ENCODE assay signal across 38 cellular contexts in genomic region chr4:99490286-99490685, GRCh38. TPM values are rescaled to one million over a fixed set of nuclear protein-coding genes. Genes with fewer than 3 reads are reported as not detected.
"Had no signal": no experiment of that assay in that cellular context is flagged by ENCODE, and none has a peak within 500 bp of the region (broad histone marks: within the 10 kb centered on the region; RNA-seq: fewer than 3 reads in every experiment).

No MANE protein-coding gene starts in this region.

- DNase-seq: activated CD4-positive, alpha-beta memory T cell treated with anti-CD3 and anti-CD28 coated beads, Interleukin-2, amount 10 ng/mL, durations not matched to agents 7 days and 5 days; activated CD4-positive, alpha-beta T cell treated with anti-CD3 and anti-CD28 coated beads for 1 hour; activated CD4-positive, alpha-beta T cell treated with anti-CD3 and anti-CD28 coated beads for 36 hours; activated CD4-positive, alpha-beta T cell treated with anti-CD3 and anti-CD28 coated beads for 48 hours; activated CD4-positive, alpha-beta T cell treated with anti-CD3 and anti-CD28 coated beads, Interleukin-2, amount 10 ng/mL, durations not matched to agents 7 days and 5 days; activated CD4-positive, alpha-beta T cell treated with anti-CD3 and anti-CD28 coated beads, Interleukin-2, amount 50 U/mL, for 48 hours; activated CD4-positive, CD25-positive, alpha-beta regulatory T cell; activated CD8-positive, alpha-beta memory T cell treated with anti-CD3 and anti-CD28 coated beads for 24 hours; activated CD8-positive, alpha-beta memory T cell treated with anti-CD3 and anti-CD28 coated beads, Interleukin-2, amount 10 ng/mL, durations not matched to agents 7 days and 5 days; activated CD8-positive, alpha-beta memory T cell treated with anti-CD3 and anti-CD28 coated beads, Interleukin-2, amount 50 U/mL, for 48 hours; activated CD8-positive, alpha-beta T cell treated with anti-CD3 and anti-CD28 coated beads, Interleukin-2, amount 10 ng/mL, durations not matched to agents 7 days and 5 days; activated effector memory CD4-positive, alpha-beta T cell treated with anti-CD3 and anti-CD28 coated beads, Interleukin-2, amount 50 U/mL, for 16 hours; activated gamma-delta T cell treated with Interleukin-2 at 50 U/mL for 16 hours; activated naive CD4-positive, alpha-beta T cell; activated naive CD4-positive, alpha-beta T cell treated with anti-CD3 and anti-CD28 coated beads for 36 hours; activated naive CD4-positive, alpha-beta T cell treated with anti-CD3 and anti-CD28 coated beads, Interleukin-2, amount 50 U/mL, for 16 hours; activated naive CD8-positive, alpha-beta T cell treated with anti-CD3 and anti-CD28 coated beads, Interleukin-2, amount 10 ng/mL, durations not matched to agents 7 days and 5 days; activated naive CD8-positive, alpha-beta T cell treated with anti-CD3 and anti-CD28 coated beads, Interleukin-2, amount 50 U/mL, for 24 hours; activated T-cell treated with anti-CD3 and anti-CD28 coated beads, Interleukin-2, amount 50 U/mL, for 24 hours; activated T-cell treated with anti-CD3 and anti-CD28 coated beads, Interleukin-2, amount 50 U/mL, for 48 hours; amygdala; anterior cingulate cortex; caudate nucleus; cerebellar nuclear complex; SW 1271; T-helper 1 cell; T-helper 2 cell; T-helper 9 cell had no signal

- H3K4me1 Mint-ChIP-seq: activated CD4-positive, alpha-beta memory T cell treated with anti-CD3 and anti-CD28 coated beads, Interleukin-2, amount 10 ng/mL, durations not matched to agents 7 days and 5 days; activated CD4-positive, alpha-beta T cell treated with anti-CD3 and anti-CD28 coated beads for 36 hours; activated CD4-positive, alpha-beta T cell treated with anti-CD3 and anti-CD28 coated beads, Interleukin-2, amount 10 ng/mL, durations not matched to agents 7 days and 5 days; activated CD8-positive, alpha-beta memory T cell treated with anti-CD3 and anti-CD28 coated beads, Interleukin-2, amount 10 ng/mL, durations not matched to agents 7 days and 5 days; activated naive CD8-positive, alpha-beta T cell treated with anti-CD3 and anti-CD28 coated beads, Interleukin-2, amount 10 ng/mL, durations not matched to agents 7 days and 5 days; activated naive CD8-positive, alpha-beta T cell treated with anti-CD3 and anti-CD28 coated beads, Interleukin-2, amount 50 U/mL, for 24 hours; central memory CD8-positive, alpha-beta T cell; WTC11 had no signal

- H3K36me3 ChIP-seq: ascending aorta, cardiac muscle cell had no signal

- H3K36me3 Mint-ChIP-seq: activated CD8-positive, alpha-beta memory T cell treated with anti-CD3 and anti-CD28 coated beads, Interleukin-2, amount 10 ng/mL, durations not matched to agents 7 days and 5 days; brain had no signal

- H3K27ac ChIP-seq: ascending aorta, cardiac muscle cell, VCaP had no signal

- H3K27me3 Mint-ChIP-seq: activated CD4-positive, alpha-beta T cell treated with anti-CD3 and anti-CD28 coated beads for 36 hours; activated CD4-positive, alpha-beta T cell treated with anti-CD3 and anti-CD28 coated beads, Interleukin-2, amount 10 ng/mL, durations not matched to agents 7 days and 5 days; activated naive CD8-positive, alpha-beta T cell treated with anti-CD3 and anti-CD28 coated beads, Interleukin-2, amount 10 ng/mL, durations not matched to agents 7 days and 5 days; activated naive CD8-positive, alpha-beta T cell treated with anti-CD3 and anti-CD28 coated beads, Interleukin-2, amount 50 U/mL, for 24 hours; activated T-cell treated with anti-CD3 and anti-CD28 coated beads, Interleukin-2, amount 50 U/mL, for 24 hours had no signal

- H3K27me3 ChIP-seq: ascending aorta, cardiac muscle cell had no signal

- H3K4me1 ChIP-seq: ascending aorta had no signal

- H3K4me3 Mint-ChIP-seq: activated CD4-positive, alpha-beta memory T cell treated with anti-CD3 and anti-CD28 coated beads, Interleukin-2, amount 10 ng/mL, durations not matched to agents 7 days and 5 days; activated CD4-positive, alpha-beta T cell treated with anti-CD3 and anti-CD28 coated beads for 36 hours; activated CD4-positive, alpha-beta T cell treated with anti-CD3 and anti-CD28 coated beads, Interleukin-2, amount 10 ng/mL, durations not matched to agents 7 days and 5 days; activated CD8-positive, alpha-beta memory T cell treated with anti-CD3 and anti-CD28 coated beads, Interleukin-2, amount 10 ng/mL, durations not matched to agents 7 days and 5 days; activated CD8-positive, alpha-beta T cell treated with anti-CD3 and anti-CD28 coated beads, Interleukin-2, amount 10 ng/mL, durations not matched to agents 7 days and 5 days; activated naive CD4-positive, alpha-beta T cell treated with anti-CD3 and anti-CD28 coated beads for 36 hours; activated naive CD8-positive, alpha-beta T cell treated with anti-CD3 and anti-CD28 coated beads, Interleukin-2, amount 10 ng/mL, durations not matched to agents 7 days and 5 days; activated naive CD8-positive, alpha-beta T cell treated with anti-CD3 and anti-CD28 coated beads, Interleukin-2, amount 50 U/mL, for 24 hours; activated T-cell treated with anti-CD3 and anti-CD28 coated beads, Interleukin-2, amount 50 U/mL, for 24 hours; brain; central memory CD8-positive, alpha-beta T cell; T-helper 1 cell treated with Interleukin-12 subunit alpha and Interleukin-12 subunit beta and Interleukin-4 antibody, amounts not matched to agents 30 μg/mL and 1 μg/mL, for 36 hours; T-helper 2 cell treated with Interferon-gamma antibody and Interleukin-4, amounts not matched to agents 5 μg/mL and 100 μg/mL, for 36 hours; WTC11 had no signal

- H3K27ac Mint-ChIP-seq: activated CD4-positive, alpha-beta memory T cell treated with anti-CD3 and anti-CD28 coated beads, Interleukin-2, amount 10 ng/mL, durations not matched to agents 7 days and 5 days; activated CD4-positive, alpha-beta T cell treated with anti-CD3 and anti-CD28 coated beads for 36 hours; activated CD4-positive, alpha-beta T cell treated with anti-CD3 and anti-CD28 coated beads, Interleukin-2, amount 10 ng/mL, durations not matched to agents 7 days and 5 days; activated CD8-positive, alpha-beta memory T cell treated with anti-CD3 and anti-CD28 coated beads, Interleukin-2, amount 10 ng/mL, durations not matched to agents 7 days and 5 days; activated CD8-positive, alpha-beta T cell treated with anti-CD3 and anti-CD28 coated beads, Interleukin-2, amount 10 ng/mL, durations not matched to agents 7 days and 5 days; activated naive CD4-positive, alpha-beta T cell treated with anti-CD3 and anti-CD28 coated beads for 36 hours; activated naive CD4-positive, alpha-beta T cell treated with anti-CD3 and anti-CD28 coated beads, Interleukin-2, amount 50 U/mL, for 72 hours; activated naive CD8-positive, alpha-beta T cell treated with anti-CD3 and anti-CD28 coated beads, Interleukin-2, amount 10 ng/mL, durations not matched to agents 7 days and 5 days; activated naive CD8-positive, alpha-beta T cell treated with anti-CD3 and anti-CD28 coated beads, Interleukin-2, amount 50 U/mL, for 24 hours; activated T-cell treated with anti-CD3 and anti-CD28 coated beads, Interleukin-2, amount 50 U/mL, for 24 hours; T-helper 1 cell treated with Interleukin-12 subunit alpha and Interleukin-12 subunit beta and Interleukin-4 antibody, amounts not matched to agents 30 μg/mL and 1 μg/mL, for 36 hours; T-helper 2 cell treated with Interferon-gamma antibody and Interleukin-4, amounts not matched to agents 5 μg/mL and 100 μg/mL, for 36 hours; WTC11 had no signal

- H3K4me3 ChIP-seq: ascending aorta, cardiac muscle cell had no signal

RNA-seq across cellular contexts. Expression of gene C4orf17, which starts 20.5 kb away (rescaled TPM):
- total RNA-seq: activated CD4-positive, alpha-beta memory T cell treated with anti-CD3 and anti-CD28 coated beads, Interleukin-2, amount 10 ng/mL, durations not matched to agents 7 days and 5 days; activated CD4-positive, alpha-beta T cell treated with anti-CD3 and anti-CD28 coated beads for 36 hours; activated CD4-positive, alpha-beta T cell treated with anti-CD3 and anti-CD28 coated beads, Interleukin-2, amount 10 ng/mL, durations not matched to agents 7 days and 5 days; activated CD8-positive, alpha-beta memory T cell treated with anti-CD3 and anti-CD28 coated beads, Interleukin-2, amount 10 ng/mL, durations not matched to agents 7 days and 5 days; activated CD8-positive, alpha-beta T cell treated with anti-CD3 and anti-CD28 coated beads, Interleukin-2, amount 10 ng/mL, durations not matched to agents 7 days and 5 days; activated naive CD4-positive, alpha-beta T cell treated with anti-CD3 and anti-CD28 coated beads for 36 hours; activated naive CD4-positive, alpha-beta T cell treated with anti-CD3 and anti-CD28 coated beads, Interleukin-2, amount 50 U/mL, for 72 hours; activated naive CD8-positive, alpha-beta T cell treated with anti-CD3 and anti-CD28 coated beads, Interleukin-2, amount 10 ng/mL, durations not matched to agents 7 days and 5 days; ascending aorta; bronchial epithelial cell; cardiac muscle cell; WTC11 had no signal

RNA-seq across cellular contexts. Expression of gene ADH7, which starts 55.1 kb away (rescaled TPM):
- total RNA-seq: activated CD4-positive, alpha-beta memory T cell treated with anti-CD3 and anti-CD28 coated beads, Interleukin-2, amount 10 ng/mL, durations not matched to agents 7 days and 5 days; activated CD4-positive, alpha-beta T cell treated with anti-CD3 and anti-CD28 coated beads for 36 hours; activated CD4-positive, alpha-beta T cell treated with anti-CD3 and anti-CD28 coated beads, Interleukin-2, amount 10 ng/mL, durations not matched to agents 7 days and 5 days; activated CD8-positive, alpha-beta memory T cell treated with anti-CD3 and anti-CD28 coated beads, Interleukin-2, amount 10 ng/mL, durations not matched to agents 7 days and 5 days; activated CD8-positive, alpha-beta T cell treated with anti-CD3 and anti-CD28 coated beads, Interleukin-2, amount 10 ng/mL, durations not matched to agents 7 days and 5 days; activated naive CD4-positive, alpha-beta T cell treated with anti-CD3 and anti-CD28 coated beads for 36 hours; activated naive CD4-positive, alpha-beta T cell treated with anti-CD3 and anti-CD28 coated beads, Interleukin-2, amount 50 U/mL, for 72 hours; activated naive CD8-positive, alpha-beta T cell treated with anti-CD3 and anti-CD28 coated beads, Interleukin-2, amount 10 ng/mL, durations not matched to agents 7 days and 5 days; ascending aorta; cardiac muscle cell; WTC11 had no signal
